Comparison of ENCODE assay signal across 8 cellular contexts in the genomic region with DNA sequence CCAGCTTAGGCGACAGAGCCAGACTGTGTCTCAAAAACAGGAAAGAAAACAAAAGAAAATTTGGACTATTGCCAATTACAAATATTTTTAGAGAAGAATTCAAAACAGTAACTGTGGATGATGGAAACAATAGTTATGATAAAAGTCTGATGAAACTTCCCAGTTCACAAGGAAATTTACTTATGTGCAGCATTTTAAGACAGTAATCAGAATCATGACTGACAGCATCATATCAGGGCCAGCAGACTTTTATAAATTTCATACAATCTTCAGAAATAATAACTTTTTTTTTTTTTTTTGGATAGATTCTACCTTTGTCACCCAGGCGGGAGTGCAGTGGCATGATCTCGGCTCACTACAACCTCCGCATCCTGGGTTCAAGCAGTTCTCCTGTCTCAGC. TPM values are rescaled to one million over a fixed set of nuclear protein-coding genes. Genes with fewer than 3 reads are reported as not detected.
DNase-seq lines count a peak whose midpoint lies in the region; ATAC-seq and TF ChIP-seq lines count a peak whose summit lies in the region.
"Not testable (repeated sequence)": the region's sequence is repeated elsewhere in the genome, so short reads cannot be mapped to it uniquely, and the experiment has no call there.

A gene (plus strand): TSS at position 301 of the 400 bp plus-strand sequence. CDS start 2,911 bp downstream, outside the sequence.

- H3K4me1 Mint-ChIP-seq in CD8-positive, alpha-beta T cell (ENCODE audit: low read depth); activated T-helper 17 cell treated with anti-CD3 and anti-CD28 coated beads, Interleukin-2, amount 50 U/mL, for 72 hours; progenitor cell of endocrine pancreas (ENCODE audit: low read depth); type B pancreatic cell (ENCODE audit: unreplicated experiment): not testable (repeated sequence)

- POLR2A ChIA-PET in CD8-positive, alpha-beta T cell (lab: Charles Lee), result not testable (repeated sequence)

- not testable (repeated sequence) for H3K9me3 Mint-ChIP-seq in CD8-positive, alpha-beta T cell; activated T-helper 17 cell treated with anti-CD3 and anti-CD28 coated beads, Interleukin-2, amount 50 U/mL, for 72 hours; progenitor cell of endocrine pancreas (ENCODE audit: low read depth); type B pancreatic cell

- ATAC-seq in CD8-positive, alpha-beta T cell; activated T-helper 17 cell treated with anti-CD3 and anti-CD28 coated beads, Interleukin-2, amount 50 U/mL, for 72 hours (replicated peaks): not testable (repeated sequence)

- not testable (repeated sequence) for H3K27me3 ChIP-seq in CD8-positive, alpha-beta T cell (ENCODE audit: insufficient read depth, low read length); Peyer's patch; dorsolateral prefrontal cortex

- not testable (repeated sequence) for TF ChIP-seq CTCF in CD8-positive, alpha-beta T cell (IDR thresholded peaks at IDR 0.05); Peyer's patch (IDR thresholded peaks at IDR 0.05); dorsolateral prefrontal cortex (IDR thresholded peaks at IDR 0.05 in 54 of 56, conservative IDR thresholded peaks at IDR 0.05 in 2 of 56; ENCODE audit: low read depth in 1 of 56, partially characterized antibody in 56 of 56); progenitor cell of endocrine pancreas (IDR thresholded peaks at IDR 0.05; ENCODE audit: unreplicated experiment); type B pancreatic cell (conservative IDR thresholded peaks at IDR 0.05)

- H3K27ac Mint-ChIP-seq in CD8-positive, alpha-beta T cell; activated T-helper 17 cell treated with anti-CD3 and anti-CD28 coated beads, Interleukin-2, amount 50 U/mL, for 72 hours; progenitor cell of endocrine pancreas; type B pancreatic cell: not testable (repeated sequence)

- not testable (repeated sequence) for H3K4me1 ChIP-seq in CD8-positive, alpha-beta T cell (ENCODE audit: insufficient read depth, low read length); Peyer's patch

- not testable (repeated sequence) for H3K9me3 ChIP-seq in CD8-positive, alpha-beta T cell (ENCODE audit: low read length); Peyer's patch

- TF ChIP-seq POLR2A in Peyer's patch (IDR thresholded peaks at IDR 0.05), result not testable (repeated sequence)

- H3K36me3 Mint-ChIP-seq in CD8-positive, alpha-beta T cell; activated T-helper 17 cell treated with anti-CD3 and anti-CD28 coated beads, Interleukin-2, amount 50 U/mL, for 72 hours (ENCODE audit: low read depth); progenitor cell of endocrine pancreas (ENCODE audit: insufficient read depth); type B pancreatic cell: not testable (repeated sequence)

- H3K4me3 Mint-ChIP-seq in CD8-positive, alpha-beta T cell; activated T-helper 17 cell treated with anti-CD3 and anti-CD28 coated beads, Interleukin-2, amount 50 U/mL, for 72 hours; progenitor cell of endocrine pancreas (ENCODE audit: low read depth); type B pancreatic cell: not testable (repeated sequence)

- not testable (repeated sequence) for DNase-seq in CD8-positive, alpha-beta T cell; Peyer's patch; dorsolateral prefrontal cortex; cardiac septum (ENCODE audit: low spot score); lung microvascular endothelial cell (ENCODE audit: low read depth in 2 of 2); progenitor cell of endocrine pancreas (ENCODE audit: low spot score, unreplicated experiment); type B pancreatic cell (ENCODE audit: extremely low spot score, unreplicated experiment)

- intact Hi-C loops in CD8-positive, alpha-beta T cell (cut with DNase I, micrococcal nuclease); dorsolateral prefrontal cortex (cut with DNase I); cardiac septum (cut with DNase I): not testable (repeated sequence)

- not testable (repeated sequence) for H3K36me3 ChIP-seq in CD8-positive, alpha-beta T cell (ENCODE audit: insufficient read depth, low read length); Peyer's patch

- H3K4me3 ChIP-seq in CD8-positive, alpha-beta T cell (ENCODE audit: low read depth, low read length); Peyer's patch; dorsolateral prefrontal cortex: not testable (repeated sequence)

- CTCF ChIA-PET in CD8-positive, alpha-beta T cell (lab: Charles Lee), result not testable (repeated sequence)

- not testable (repeated sequence) for H3K27ac ChIP-seq in CD8-positive, alpha-beta T cell (ENCODE audit: low read depth, low read length); Peyer's patch; dorsolateral prefrontal cortex

- H3K27me3 Mint-ChIP-seq in CD8-positive, alpha-beta T cell (ENCODE audit: low read depth); activated T-helper 17 cell treated with anti-CD3 and anti-CD28 coated beads, Interleukin-2, amount 50 U/mL, for 72 hours; progenitor cell of endocrine pancreas; type B pancreatic cell: not testable (repeated sequence)

RNA-seq across cellular contexts. Expression of the gene that starts here (rescaled TPM):
- 100 to 1,000 TPM; 293 to 333 TPM for total RNA-seq in CD8-positive, alpha-beta T cell
- total RNA-seq in Peyer's patch (1,000 to 10,000 TPM in 1 of 4 donors, 100 to 1,000 TPM in 3; 461 to 1,380 (median 758) TPM), dorsolateral prefrontal cortex (100 to 1,000 TPM; 242 to 767 (median 500) TPM), cardiac septum (62.5 TPM), lung microvascular endothelial cell (28.5 and 63.1 TPM in 2 replicates), progenitor cell of endocrine pancreas (231 and 276 TPM in 2 replicates), type B pancreatic cell (ENCODE audit: low replicate concordance) (113 and 144 TPM in 2 replicates)
- total RNA-seq in activated T-helper 17 cell treated with anti-CD3 and anti-CD28 coated beads, Interleukin-2, amount 50 U/mL, for 72 hours, result 100 to 1,000 TPM; 406 to 430 TPM
